Comparison of ENCODE assay signal across 1 cellular context in the genomic region with DNA sequence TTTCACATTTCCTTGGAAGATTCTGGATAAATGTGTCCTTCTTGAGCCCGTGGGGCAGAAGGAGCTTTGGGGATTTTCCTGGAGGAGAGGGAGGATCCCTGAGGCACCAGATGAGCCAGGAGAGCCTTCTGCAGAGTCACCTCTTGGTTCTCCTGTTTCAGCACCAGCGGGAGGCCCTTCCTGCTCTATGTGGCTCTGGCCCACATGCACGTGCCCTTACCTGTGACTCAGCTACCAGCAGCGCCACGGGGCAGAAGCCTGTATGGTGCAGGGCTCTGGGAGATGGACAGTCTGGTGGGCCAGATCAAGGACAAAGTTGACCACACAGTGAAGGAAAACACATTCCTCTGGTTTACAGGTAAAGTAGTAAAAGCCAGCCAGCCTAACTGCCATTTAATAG.
TF ChIP-seq lines count a peak whose summit lies in the region.

No MANE protein-coding gene starts in this region.

TF ChIP-seq in GM23338, 12 proteins besides CTCF, POLR2A, EP300 and RAD21 (continued from another document):
- no peak for TF ChIP-seq NANOG (IDR thresholded peaks at IDR 0.05; ENCODE audit: borderline replicate concordance)
- TF ChIP-seq EZH2 (IDR thresholded peaks at IDR 0.05; ENCODE audit: low read depth, unreplicated experiment), result no peak
- no peak for TF ChIP-seq JUNB (IDR thresholded peaks at IDR 0.05; ENCODE audit: unreplicated experiment)
- TF ChIP-seq, protein P1, sequence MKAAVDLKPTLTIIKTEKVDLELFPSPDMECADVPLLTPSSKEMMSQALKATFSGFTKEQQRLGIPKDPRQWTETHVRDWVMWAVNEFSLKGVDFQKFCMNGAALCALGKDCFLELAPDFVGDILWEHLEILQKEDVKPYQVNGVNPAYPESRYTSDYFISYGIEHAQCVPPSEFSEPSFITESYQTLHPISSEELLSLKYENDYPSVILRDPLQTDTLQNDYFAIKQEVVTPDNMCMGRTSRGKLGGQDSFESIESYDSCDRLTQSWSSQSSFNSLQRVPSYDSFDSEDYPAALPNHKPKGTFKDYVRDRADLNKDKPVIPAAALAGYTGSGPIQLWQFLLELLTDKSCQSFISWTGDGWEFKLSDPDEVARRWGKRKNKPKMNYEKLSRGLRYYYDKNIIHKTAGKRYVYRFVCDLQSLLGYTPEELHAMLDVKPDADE (IDR thresholded peaks at IDR 0.05), result no peak
- TF ChIP-seq ZNF462 (CRISPR knock-in tag; IDR thresholded peaks at IDR 0.05), result no peak
- TF ChIP-seq CREB1 (CRISPR knock-in tag; IDR thresholded peaks at IDR 0.05; ENCODE audit: low read depth), result no peak
- TF ChIP-seq STAT1 (IDR thresholded peaks at IDR 0.05; ENCODE audit: unreplicated experiment), result no peak
